Comparison of ENCODE assay signal across 8 cellular contexts in the genomic region with DNA sequence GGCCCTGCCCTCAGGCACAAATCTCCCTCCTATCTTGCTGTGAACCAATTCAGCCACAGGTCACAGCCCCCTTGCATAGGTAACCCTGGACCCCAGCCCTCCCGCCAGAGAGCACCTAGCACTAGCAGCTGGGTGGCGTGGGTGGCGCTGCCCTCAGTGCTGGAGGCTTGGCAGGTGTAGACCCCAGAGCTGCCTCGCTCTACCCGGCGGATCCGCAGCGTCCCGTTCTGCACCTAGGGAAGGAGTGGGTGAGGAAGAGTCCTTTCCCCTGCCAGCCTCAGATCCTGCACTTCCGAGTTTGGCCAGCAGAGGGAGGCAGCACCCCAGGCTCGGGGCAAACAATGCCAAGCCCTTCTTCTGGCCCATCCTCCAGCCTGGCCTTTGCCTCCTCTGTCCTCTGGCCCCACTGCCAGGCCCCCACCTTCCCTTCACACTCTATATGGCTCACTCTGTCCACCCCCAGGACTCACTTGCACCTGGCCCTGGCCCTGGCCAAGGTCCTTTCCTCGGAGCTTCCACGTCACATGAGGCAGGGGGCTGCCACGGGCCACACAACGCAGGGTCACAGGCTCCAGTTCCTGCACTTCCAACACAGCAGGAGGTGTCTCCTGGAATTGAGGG. TPM values are rescaled to one million over a fixed set of nuclear protein-coding genes. Genes with fewer than 3 reads are reported as not detected.
DNase-seq lines count a peak whose midpoint lies in the region; ATAC-seq and TF ChIP-seq lines count a peak whose summit lies in the region.

No MANE protein-coding gene starts in this region.

- peak; percentile 45 for ATAC-seq in GM21786 (IDR thresholded peaks at IDR 0.05; ENCODE audit: unreplicated experiment)
- peak; percentile 60 for ATAC-seq in lung (ENCODE audit: insufficient read depth, low FRiP score)
- no peak for ATAC-seq in HG03442 (IDR thresholded peaks at IDR 0.05; ENCODE audit: unreplicated experiment)

- no peak overlapping the region for H3K27ac Mint-ChIP-seq in activated CD4-positive, alpha-beta T cell treated with anti-CD3 and anti-CD28 coated beads, Interleukin-2, amount 10 ng/mL, durations not matched to agents 24 days and 14 days

- no peaks in the 10 kb centered on the region for H3K9me3 ChIP-seq in lung (ENCODE audit: control insufficient read depth in 2 of 2, insufficient read depth in 1 of 2, low read length in 1 of 2)

- no peak overlapping the region for H3K27ac ChIP-seq in lung (ENCODE audit: low read depth in 1 of 2, low read length in 1 of 2)

- H3K4me1 Mint-ChIP-seq in activated CD4-positive, alpha-beta T cell treated with anti-CD3 and anti-CD28 coated beads, Interleukin-2, amount 10 ng/mL, durations not matched to agents 24 days and 14 days = peaks cover 17% of the 10 kb centered on the region

- no peaks in the 10 kb centered on the region for H3K36me3 Mint-ChIP-seq in activated CD4-positive, alpha-beta T cell treated with anti-CD3 and anti-CD28 coated beads, Interleukin-2, amount 10 ng/mL, durations not matched to agents 24 days and 14 days (ENCODE audit: low read depth)

- no peaks in the 10 kb centered on the region for H3K9me3 Mint-ChIP-seq in activated CD4-positive, alpha-beta T cell treated with anti-CD3 and anti-CD28 coated beads, Interleukin-2, amount 10 ng/mL, durations not matched to agents 24 days and 14 days

- peaks cover 0 to 12% of the 10 kb centered on the region in 2 donors for H3K4me1 ChIP-seq in lung (ENCODE audit: control insufficient read depth in 2 of 2, insufficient read depth in 2 of 2, low read length in 2 of 2)

- H3K4me3 ChIP-seq in lung = no peak overlapping the region

- peak; percentile 97 for TF ChIP-seq CTCF in lung (IDR thresholded peaks at IDR 0.05; ENCODE audit: control extremely low read depth, extremely low read depth)

- WGBS in lung, 2 donors = 36 to 37% methylated on average over 15 of the region's 15 CpGs

- peaks cover 25% of the 10 kb centered on the region for H3K27me3 Mint-ChIP-seq in activated CD4-positive, alpha-beta T cell treated with anti-CD3 and anti-CD28 coated beads, Interleukin-2, amount 10 ng/mL, durations not matched to agents 24 days and 14 days

- H3K36me3 ChIP-seq in lung (ENCODE audit: control insufficient read depth in 2 of 2, insufficient read depth in 2 of 2, low read length in 2 of 2) = no peaks in the 10 kb centered on the region

- DNase-seq in C1 segment of cervical spinal cord (lab: John Stamatoyannopoulos, UW) (peak in 10 of 14 donors; percentile 8 to 54 (median 18)), NCI-H2196 treated with DMSO at 0.1 percent for 48 hours (lab: John Stamatoyannopoulos, UW; ENCODE audit: unreplicated experiment) (peak; percentile 21), dermis blood vessel endothelial cell (peak; percentile 72), lung (ENCODE audit: low spot score) (peak; percentile 81)
- peak; percentile 96 for DNase-seq in activated CD4-positive, alpha-beta T cell treated with anti-CD3 and anti-CD28 coated beads, Interleukin-2, amount 10 ng/mL, durations not matched to agents 24 days and 14 days
- peak; percentile 52 to 66 for DNase-seq in stimulated activated CD8-positive, alpha-beta memory T cell treated with anti-CD3 and anti-CD28 coated beads, Interleukin-15, amount 100 ng/mL, for 48 hours (ENCODE audit: low read depth in 2 of 2)

- H3K4me3 Mint-ChIP-seq in activated CD4-positive, alpha-beta T cell treated with anti-CD3 and anti-CD28 coated beads, Interleukin-2, amount 10 ng/mL, durations not matched to agents 24 days and 14 days = no peak overlapping the region

- H3K27me3 ChIP-seq in lung (ENCODE audit: control insufficient read depth, insufficient read depth) = no peaks in the 10 kb centered on the region

- intact Hi-C loops in activated CD4-positive, alpha-beta T cell treated with anti-CD3 and anti-CD28 coated beads, Interleukin-2, amount 10 ng/mL, durations not matched to agents 24 days and 14 days (cut with micrococcal nuclease) = loop anchor here (1.0 to 2.0 kb wide), 2 partner anchors 71 to 142 kb away; no protein-coding TSS in a partner anchor

RNA-seq across cellular contexts. Expression of a gene that starts 9.0 kb away (rescaled TPM):
- total RNA-seq in activated CD4-positive, alpha-beta T cell treated with anti-CD3 and anti-CD28 coated beads, Interleukin-2, amount 10 ng/mL, durations not matched to agents 24 days and 14 days = not detected in 2 replicates
- total RNA-seq in dermis blood vessel endothelial cell = not detected in 2 replicates
- 1 to 10 TPM; 1.8 to 4.9 TPM for total RNA-seq in lung
- polyA plus RNA-seq in lung = 1 to 10 TPM; 1.4 to 2.2 TPM

RNA-seq across cellular contexts. Expression of a gene that starts 11.1 kb away (rescaled TPM):
- total RNA-seq in activated CD4-positive, alpha-beta T cell treated with anti-CD3 and anti-CD28 coated beads, Interleukin-2, amount 10 ng/mL, durations not matched to agents 24 days and 14 days = 488 and 517 TPM in 2 replicates
- total RNA-seq in dermis blood vessel endothelial cell (276 and 348 TPM in 2 replicates), lung (100 to 1,000 TPM; 483 to 738 TPM)
- polyA plus RNA-seq in lung = 100 to 1,000 TPM; 760 to 788 TPM

RNA-seq across cellular contexts. Expression of a gene that starts 17.6 kb away (rescaled TPM):
- total RNA-seq in activated CD4-positive, alpha-beta T cell treated with anti-CD3 and anti-CD28 coated beads, Interleukin-2, amount 10 ng/mL, durations not matched to agents 24 days and 14 days = not detected in 2 replicates
- not detected in 2 replicates for total RNA-seq in dermis blood vessel endothelial cell
- under 1 TPM; 0.43 to 0.74 TPM for total RNA-seq in lung
- polyA plus RNA-seq in lung = under 1 TPM; 0.37 to 0.38 TPM

RNA-seq across cellular contexts. Expression of a gene that starts 36.4 kb away (rescaled TPM):
- 1.5 TPM in 2 replicates for total RNA-seq in activated CD4-positive, alpha-beta T cell treated with anti-CD3 and anti-CD28 coated beads, Interleukin-2, amount 10 ng/mL, durations not matched to agents 24 days and 14 days
- total RNA-seq in dermis blood vessel endothelial cell (0.17 and 0.19 TPM in 2 replicates), lung (10 to 100 TPM; 13.6 to 29.5 TPM)
- polyA plus RNA-seq in lung = 10 to 100 TPM in 1 of 2 donors, 1 to 10 TPM in 1; 9.4 to 12.5 TPM

Comparison
In these comparisons a context has a peak if more than half of its experiments do, and no peak if none do; other contexts are left out.
1. DNase-seq: peak in every context shown above with its lines; median percentile 96 in activated CD4-positive, alpha-beta T cell treated with anti-CD3 and anti-CD28 coated beads, Interleukin-2, amount 10 ng/mL, durations not matched to agents 24 days and 14 days; 81 in lung; 72 in dermis blood vessel endothelial cell; 59 in stimulated activated CD8-positive, alpha-beta memory T cell treated with anti-CD3 and anti-CD28 coated beads, Interleukin-15, amount 100 ng/mL, for 48 hours; 21 in NCI-H2196 treated with DMSO at 0.1 percent for 48 hours; 18 in C1 segment of cervical spinal cord.